In the genomic region with DNA sequence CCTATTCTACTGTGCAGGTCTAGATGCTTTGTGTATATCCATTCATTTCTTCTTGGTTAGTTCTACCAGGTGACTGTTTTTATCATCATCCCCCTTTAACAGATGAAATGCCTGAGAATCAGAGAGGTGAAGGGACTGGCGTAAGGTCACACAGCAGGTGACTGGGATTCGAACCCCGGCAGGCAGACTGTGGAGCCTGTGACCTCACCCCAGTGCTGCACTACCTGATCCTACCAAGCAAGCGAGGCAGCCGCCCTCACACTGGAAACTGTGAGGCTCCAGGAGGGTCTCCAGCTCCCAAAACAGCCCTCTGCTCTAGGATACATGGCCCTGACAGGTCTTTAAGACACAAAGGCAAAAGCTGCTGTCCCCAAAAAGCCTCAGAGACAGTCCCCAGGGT, we compare ENCODE assay signal across 27 cellular contexts.
"Had no signal": no experiment of that assay in that cellular context is flagged by ENCODE, and none has a peak within 500 bp of the region (broad histone marks: within the 10 kb centered on the region; RNA-seq: fewer than 3 reads in every experiment).

No MANE protein-coding gene starts in this region.

- H3K36me3 ChIP-seq: stomach, suprapubic skin, thoracic aorta, thyroid gland, tibial artery, tibial nerve, transverse colon, upper lobe of left lung, upper lobe of right lung, uterus, vagina had no signal

- H3K4me1 ChIP-seq: stomach, suprapubic skin, testis, thyroid gland, tibial artery, tibial nerve, transverse colon, upper lobe of left lung, upper lobe of right lung, uterus, vagina had no signal

- H3K27ac ChIP-seq: stomach, suprapubic skin, testis, thoracic aorta, thyroid gland, tibial artery, tibial nerve, transverse colon, upper lobe of left lung, upper lobe of right lung, uterus, vagina had no signal

- H3K9me3 ChIP-seq: stomach, suprapubic skin, testis, thoracic aorta, thyroid gland, tibial artery, tibial nerve, transverse colon, upper lobe of left lung, upper lobe of right lung, uterus, vagina had no signal

- H3K27me3 ChIP-seq: testis, thyroid gland, upper lobe of left lung, uterus, vagina had no signal

- DNase-seq: stimulated activated CD4-positive, alpha-beta T cell treated with anti-CD3 and anti-CD28 coated beads, Interleukin-2, amount 100 ng/mL, for 48 hours; stimulated activated CD4-positive, alpha-beta T cell treated with anti-CD3 and anti-CD28 coated beads, Interleukin-4, amount 100 ng/mL, for 1 hour; stimulated activated CD4-positive, alpha-beta T cell treated with anti-CD3 and anti-CD28 coated beads, Interleukin-4, amount 100 ng/mL, for 24 hours; stimulated activated CD4-positive, alpha-beta T cell treated with anti-CD3 and anti-CD28 coated beads, Interleukin-4, amount 100 ng/mL, for 4 hours; stimulated activated CD8-positive, alpha-beta memory T cell treated with anti-CD3 and anti-CD28 coated beads, Interleukin-4, amount 100 ng/mL, for 48 hours; stimulated activated naive B cell treated with anti-CD40 and anti-IgM and Interleukin-4, amounts not matched to agents 10 μg/mL and 1 μg/mL and 100 μg/mL, for 72 hours; stimulated activated naive CD4-positive, alpha-beta T cell; stimulated activated naive CD4-positive, alpha-beta T cell treated with Interleukin-2 at 50 U/mL for 16 hours; stimulated activated naive CD8-positive, alpha-beta T cell treated with anti-CD3 and anti-CD28 coated beads, Interleukin-15, amount 100 ng/mL, for 72 hours; stimulated activated naive CD8-positive, alpha-beta T cell treated with anti-CD3 and anti-CD28 coated beads, Interleukin-15, Interleukin-2, amounts not matched to agents 100 U/mL and 50 U/mL, for 24 hours; stomach; substantia nigra; testis; thyroid gland; tibial artery; transverse colon; trophoblast cell; upper lobe of left lung; upper lobe of right lung; uterus had no signal

- H3K4me3 ChIP-seq: stomach, suprapubic skin, testis, thoracic aorta, thyroid gland, tibial artery, tibial nerve, transverse colon, upper lobe of left lung, upper lobe of right lung, uterus, vagina had no signal

- FAIRE-seq: urothelium cell line had no signal

- ATAC-seq: stimulated activated effector memory CD8-positive, alpha-beta T cell treated with anti-CD3 and anti-CD28 coated beads, Interleukin-12 subunit alpha, Interleukin-12 subunit beta, amount 100 ng/mL, for 72 hours; stimulated activated memory B cell treated with anti-CD40 and anti-IgM and Interleukin-4, amounts not matched to agents 10 μg/mL and 1 μg/mL and 100 μg/mL, for 72 hours; stimulated activated naive B cell treated with anti-CD40 and anti-IgM and Interleukin-4, amounts not matched to agents 10 μg/mL and 1 μg/mL and 100 μg/mL, for 72 hours; stimulated activated naive CD8-positive, alpha-beta T cell treated with anti-CD3 and anti-CD28 coated beads, Interleukin-15, amount 100 ng/mL, for 72 hours; stimulated activated naive CD8-positive, alpha-beta T cell treated with anti-CD3 and anti-CD28 coated beads, Interleukin-15, Interleukin-2, amounts not matched to agents 100 U/mL and 50 U/mL, for 24 hours; upper lobe of right lung had no signal
